In the genomic region with DNA sequence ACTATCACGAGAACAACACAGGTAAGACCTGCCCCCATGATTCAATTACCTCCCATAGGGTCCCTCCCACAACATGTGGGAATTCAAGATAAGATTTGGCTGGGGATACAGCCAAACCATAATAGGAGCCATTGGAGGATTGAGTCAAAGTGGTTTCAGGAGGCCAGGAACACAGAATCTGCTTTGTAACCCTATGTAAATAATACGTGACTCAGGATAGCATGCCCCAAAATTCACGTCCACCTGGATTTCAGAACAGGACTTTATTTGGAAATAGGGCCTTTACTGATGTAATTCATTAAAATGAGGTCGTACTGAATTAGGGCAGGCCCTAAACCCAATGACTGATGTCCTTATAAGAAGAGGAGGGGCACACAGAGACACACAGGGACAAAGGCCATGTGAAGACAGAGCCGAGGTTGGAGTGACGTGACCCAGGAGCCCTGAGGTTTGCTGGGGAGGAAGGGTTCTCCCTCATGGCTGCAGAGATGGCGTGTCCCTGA, we compare ENCODE assay signal across 1 cellular context.
TF ChIP-seq lines count a peak whose summit lies in the region.

No MANE protein-coding gene starts in this region.

TF ChIP-seq in HepG2, 621 proteins besides CTCF, POLR2A, EP300 and RAD21 (continued from another document):
- TF ChIP-seq, protein P1, sequence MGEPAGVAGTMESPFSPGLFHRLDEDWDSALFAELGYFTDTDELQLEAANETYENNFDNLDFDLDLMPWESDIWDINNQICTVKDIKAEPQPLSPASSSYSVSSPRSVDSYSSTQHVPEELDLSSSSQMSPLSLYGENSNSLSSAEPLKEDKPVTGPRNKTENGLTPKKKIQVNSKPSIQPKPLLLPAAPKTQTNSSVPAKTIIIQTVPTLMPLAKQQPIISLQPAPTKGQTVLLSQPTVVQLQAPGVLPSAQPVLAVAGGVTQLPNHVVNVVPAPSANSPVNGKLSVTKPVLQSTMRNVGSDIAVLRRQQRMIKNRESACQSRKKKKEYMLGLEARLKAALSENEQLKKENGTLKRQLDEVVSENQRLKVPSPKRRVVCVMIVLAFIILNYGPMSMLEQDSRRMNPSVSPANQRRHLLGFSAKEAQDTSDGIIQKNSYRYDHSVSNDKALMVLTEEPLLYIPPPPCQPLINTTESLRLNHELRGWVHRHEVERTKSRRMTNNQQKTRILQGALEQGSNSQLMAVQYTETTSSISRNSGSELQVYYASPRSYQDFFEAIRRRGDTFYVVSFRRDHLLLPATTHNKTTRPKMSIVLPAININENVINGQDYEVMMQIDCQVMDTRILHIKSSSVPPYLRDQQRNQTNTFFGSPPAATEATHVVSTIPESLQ (CRISPR knock-in tag; conservative IDR thresholded peaks at IDR 0.05) = no peak
- TF ChIP-seq ARNT (IDR thresholded peaks at IDR 0.05) (no peak), HOXA3 (CRISPR knock-in tag; IDR thresholded peaks at IDR 0.05) (peak; percentile 26; the same call in 1 of the 2 replicates), ZNF292 (CRISPR knock-in tag; IDR thresholded peaks at IDR 0.05; ENCODE audit: borderline replicate concordance, low read depth) (no peak), NR2C2 (CRISPR knock-in tag; IDR thresholded peaks at IDR 0.05; ENCODE audit: borderline replicate concordance) (no peak), SRY (CRISPR knock-in tag; IDR thresholded peaks at IDR 0.05) (no peak), PHF21A (CRISPR knock-in tag; IDR thresholded peaks at IDR 0.05) (peak; percentile 25; the same call in 1 of the 2 replicates), SP140L (CRISPR knock-in tag; IDR thresholded peaks at IDR 0.05; ENCODE audit: borderline replicate concordance) (no peak), ZNF460 (CRISPR knock-in tag; IDR thresholded peaks at IDR 0.05; ENCODE audit: borderline replicate concordance) (no peak), MED1 (CRISPR knock-in tag; IDR thresholded peaks at IDR 0.05) (peak; percentile 36), ZMYM2 (CRISPR knock-in tag; IDR thresholded peaks at IDR 0.05) (no peak), KLF13 (CRISPR knock-in tag; IDR thresholded peaks at IDR 0.05) (no peak), ZBTB38 (CRISPR knock-in tag; IDR thresholded peaks at IDR 0.05) (no peak), ZNF672 (CRISPR knock-in tag; IDR thresholded peaks at IDR 0.05) (no peak), AGO2 (optimal IDR thresholded peaks at IDR 0.05; ENCODE audit: low read depth, low read length) (no peak), GATAD1 (CRISPR knock-in tag; IDR thresholded peaks at IDR 0.05) (no peak), HMG20A (CRISPR knock-in tag; IDR thresholded peaks at IDR 0.05; ENCODE audit: borderline replicate concordance) (no peak), IRF2 (CRISPR knock-in tag; IDR thresholded peaks at IDR 0.05) (no peak), ZNF547 (CRISPR knock-in tag; IDR thresholded peaks at IDR 0.05) (no peak), CBX5 (CRISPR knock-in tag; IDR thresholded peaks at IDR 0.05; ENCODE audit: borderline replicate concordance) (no peak), CENPX (CRISPR knock-in tag; IDR thresholded peaks at IDR 0.05) (no peak)
- TF ChIP-seq, protein P2, sequence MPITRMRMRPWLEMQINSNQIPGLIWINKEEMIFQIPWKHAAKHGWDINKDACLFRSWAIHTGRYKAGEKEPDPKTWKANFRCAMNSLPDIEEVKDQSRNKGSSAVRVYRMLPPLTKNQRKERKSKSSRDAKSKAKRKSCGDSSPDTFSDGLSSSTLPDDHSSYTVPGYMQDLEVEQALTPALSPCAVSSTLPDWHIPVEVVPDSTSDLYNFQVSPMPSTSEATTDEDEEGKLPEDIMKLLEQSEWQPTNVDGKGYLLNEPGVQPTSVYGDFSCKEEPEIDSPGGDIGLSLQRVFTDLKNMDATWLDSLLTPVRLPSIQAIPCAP (CRISPR knock-in tag; IDR thresholded peaks at IDR 0.05; ENCODE audit: low read depth) = no peak
- TF ChIP-seq, protein P3, sequence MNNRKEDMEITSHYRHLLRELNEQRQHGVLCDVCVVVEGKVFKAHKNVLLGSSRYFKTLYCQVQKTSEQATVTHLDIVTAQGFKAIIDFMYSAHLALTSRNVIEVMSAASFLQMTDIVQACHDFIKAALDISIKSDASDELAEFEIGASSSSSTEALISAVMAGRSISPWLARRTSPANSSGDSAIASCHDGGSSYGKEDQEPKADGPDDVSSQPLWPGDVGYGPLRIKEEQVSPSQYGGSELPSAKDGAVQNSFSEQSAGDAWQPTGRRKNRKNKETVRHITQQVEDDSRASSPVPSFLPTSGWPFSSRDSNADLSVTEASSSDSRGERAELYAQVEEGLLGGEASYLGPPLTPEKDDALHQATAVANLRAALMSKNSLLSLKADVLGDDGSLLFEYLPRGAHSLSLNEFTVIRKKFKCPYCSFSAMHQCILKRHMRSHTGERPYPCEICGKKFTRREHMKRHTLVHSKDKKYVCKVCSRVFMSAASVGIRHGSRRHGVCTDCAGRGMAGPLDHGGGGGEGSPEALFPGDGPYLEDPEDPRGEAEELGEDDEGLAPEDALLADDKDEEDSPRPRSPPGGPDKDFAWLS (CRISPR knock-in tag; IDR thresholded peaks at IDR 0.05; ENCODE audit: borderline replicate concordance) = no peak
- TF ChIP-seq, protein P4, sequence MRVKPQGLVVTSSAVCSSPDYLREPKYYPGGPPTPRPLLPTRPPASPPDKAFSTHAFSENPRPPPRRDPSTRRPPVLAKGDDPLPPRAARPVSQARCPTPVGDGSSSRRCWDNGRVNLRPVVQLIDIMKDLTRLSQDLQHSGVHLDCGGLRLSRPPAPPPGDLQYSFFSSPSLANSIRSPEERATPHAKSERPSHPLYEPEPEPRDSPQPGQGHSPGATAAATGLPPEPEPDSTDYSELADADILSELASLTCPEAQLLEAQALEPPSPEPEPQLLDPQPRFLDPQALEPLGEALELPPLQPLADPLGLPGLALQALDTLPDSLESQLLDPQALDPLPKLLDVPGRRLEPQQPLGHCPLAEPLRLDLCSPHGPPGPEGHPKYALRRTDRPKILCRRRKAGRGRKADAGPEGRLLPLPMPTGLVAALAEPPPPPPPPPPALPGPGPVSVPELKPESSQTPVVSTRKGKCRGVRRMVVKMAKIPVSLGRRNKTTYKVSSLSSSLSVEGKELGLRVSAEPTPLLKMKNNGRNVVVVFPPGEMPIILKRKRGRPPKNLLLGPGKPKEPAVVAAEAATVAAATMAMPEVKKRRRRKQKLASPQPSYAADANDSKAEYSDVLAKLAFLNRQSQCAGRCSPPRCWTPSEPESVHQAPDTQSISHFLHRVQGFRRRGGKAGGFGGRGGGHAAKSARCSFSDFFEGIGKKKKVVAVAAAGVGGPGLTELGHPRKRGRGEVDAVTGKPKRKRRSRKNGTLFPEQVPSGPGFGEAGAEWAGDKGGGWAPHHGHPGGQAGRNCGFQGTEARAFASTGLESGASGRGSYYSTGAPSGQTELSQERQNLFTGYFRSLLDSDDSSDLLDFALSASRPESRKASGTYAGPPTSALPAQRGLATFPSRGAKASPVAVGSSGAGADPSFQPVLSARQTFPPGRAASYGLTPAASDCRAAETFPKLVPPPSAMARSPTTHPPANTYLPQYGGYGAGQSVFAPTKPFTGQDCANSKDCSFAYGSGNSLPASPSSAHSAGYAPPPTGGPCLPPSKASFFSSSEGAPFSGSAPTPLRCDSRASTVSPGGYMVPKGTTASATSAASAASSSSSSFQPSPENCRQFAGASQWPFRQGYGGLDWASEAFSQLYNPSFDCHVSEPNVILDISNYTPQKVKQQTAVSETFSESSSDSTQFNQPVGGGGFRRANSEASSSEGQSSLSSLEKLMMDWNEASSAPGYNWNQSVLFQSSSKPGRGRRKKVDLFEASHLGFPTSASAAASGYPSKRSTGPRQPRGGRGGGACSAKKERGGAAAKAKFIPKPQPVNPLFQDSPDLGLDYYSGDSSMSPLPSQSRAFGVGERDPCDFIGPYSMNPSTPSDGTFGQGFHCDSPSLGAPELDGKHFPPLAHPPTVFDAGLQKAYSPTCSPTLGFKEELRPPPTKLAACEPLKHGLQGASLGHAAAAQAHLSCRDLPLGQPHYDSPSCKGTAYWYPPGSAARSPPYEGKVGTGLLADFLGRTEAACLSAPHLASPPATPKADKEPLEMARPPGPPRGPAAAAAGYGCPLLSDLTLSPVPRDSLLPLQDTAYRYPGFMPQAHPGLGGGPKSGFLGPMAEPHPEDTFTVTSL (CRISPR knock-in tag; IDR thresholded peaks at IDR 0.05; ENCODE audit: borderline replicate concordance) = no peak; the same call in 1 of the 2 replicates
- TF ChIP-seq, protein P5, sequence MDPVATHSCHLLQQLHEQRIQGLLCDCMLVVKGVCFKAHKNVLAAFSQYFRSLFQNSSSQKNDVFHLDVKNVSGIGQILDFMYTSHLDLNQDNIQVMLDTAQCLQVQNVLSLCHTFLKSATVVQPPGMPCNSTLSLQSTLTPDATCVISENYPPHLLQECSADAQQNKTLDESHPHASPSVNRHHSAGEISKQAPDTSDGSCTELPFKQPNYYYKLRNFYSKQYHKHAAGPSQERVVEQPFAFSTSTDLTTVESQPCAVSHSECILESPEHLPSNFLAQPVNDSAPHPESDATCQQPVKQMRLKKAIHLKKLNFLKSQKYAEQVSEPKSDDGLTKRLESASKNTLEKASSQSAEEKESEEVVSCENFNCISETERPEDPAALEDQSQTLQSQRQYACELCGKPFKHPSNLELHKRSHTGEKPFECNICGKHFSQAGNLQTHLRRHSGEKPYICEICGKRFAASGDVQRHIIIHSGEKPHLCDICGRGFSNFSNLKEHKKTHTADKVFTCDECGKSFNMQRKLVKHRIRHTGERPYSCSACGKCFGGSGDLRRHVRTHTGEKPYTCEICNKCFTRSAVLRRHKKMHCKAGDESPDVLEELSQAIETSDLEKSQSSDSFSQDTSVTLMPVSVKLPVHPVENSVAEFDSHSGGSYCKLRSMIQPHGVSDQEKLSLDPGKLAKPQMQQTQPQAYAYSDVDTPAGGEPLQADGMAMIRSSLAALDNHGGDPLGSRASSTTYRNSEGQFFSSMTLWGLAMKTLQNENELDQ (CRISPR knock-in tag; IDR thresholded peaks at IDR 0.05; ENCODE audit: borderline replicate concordance) = no peak
- TF ChIP-seq, protein P6, sequence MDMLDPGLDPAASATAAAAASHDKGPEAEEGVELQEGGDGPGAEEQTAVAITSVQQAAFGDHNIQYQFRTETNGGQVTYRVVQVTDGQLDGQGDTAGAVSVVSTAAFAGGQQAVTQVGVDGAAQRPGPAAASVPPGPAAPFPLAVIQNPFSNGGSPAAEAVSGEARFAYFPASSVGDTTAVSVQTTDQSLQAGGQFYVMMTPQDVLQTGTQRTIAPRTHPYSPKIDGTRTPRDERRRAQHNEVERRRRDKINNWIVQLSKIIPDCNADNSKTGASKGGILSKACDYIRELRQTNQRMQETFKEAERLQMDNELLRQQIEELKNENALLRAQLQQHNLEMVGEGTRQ (IDR thresholded peaks at IDR 0.05; ENCODE audit: low read depth, low read length) = no peak
- TF ChIP-seq, protein P6 (CRISPR knock-in tag; IDR thresholded peaks at IDR 0.05; ENCODE audit: borderline replicate concordance) = no peak
